ENCODE assay signal across 12 cellular contexts in the genomic region with DNA sequence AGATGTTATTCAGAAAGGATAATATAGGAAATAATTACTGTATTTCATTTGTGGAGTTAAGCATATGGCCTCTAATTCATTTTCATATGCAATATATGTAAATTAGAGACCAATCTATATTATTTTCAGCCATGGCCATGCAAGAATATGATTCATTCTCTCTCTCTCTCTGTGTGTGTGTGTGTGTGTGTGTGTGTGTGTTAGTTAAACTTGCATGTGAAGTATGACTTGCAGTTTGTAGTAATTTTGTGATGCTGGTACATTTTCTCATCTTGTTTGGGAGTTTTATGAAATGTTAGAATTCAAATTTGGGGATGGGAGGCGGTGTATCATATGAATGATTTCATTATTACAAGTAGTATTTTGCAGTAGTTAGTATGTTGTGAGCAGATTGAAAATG.
DNase-seq lines count a peak whose midpoint lies in the region; ATAC-seq and TF ChIP-seq lines count a peak whose summit lies in the region.
"Had no signal": no experiment of that assay in that cellular context is flagged by ENCODE, and none has a peak within 500 bp of the region (broad histone marks: within the 10 kb centered on the region; RNA-seq: fewer than 3 reads in every experiment).

No MANE protein-coding gene starts in this region.

- H3K4me3 Mint-ChIP-seq in activated CD4-positive, alpha-beta T cell treated with anti-CD3 and anti-CD28 coated beads for 36 hours: peak overlapping the region; percentile 43
- H3K4me3 Mint-ChIP-seq in activated naive CD8-positive, alpha-beta T cell treated with anti-CD3 and anti-CD28 coated beads for 36 hours: no peak overlapping the region
- H3K4me3 Mint-ChIP-seq: endodermal cell had no signal

- H3K9me3 Mint-ChIP-seq in activated CD4-positive, alpha-beta T cell treated with anti-CD3 and anti-CD28 coated beads for 36 hours (ENCODE audit: low read depth): no peaks in the 10 kb centered on the region
- no peaks in the 10 kb centered on the region for H3K9me3 Mint-ChIP-seq in activated naive CD8-positive, alpha-beta T cell treated with anti-CD3 and anti-CD28 coated beads for 36 hours

- H3K36me3 Mint-ChIP-seq in activated CD4-positive, alpha-beta T cell treated with anti-CD3 and anti-CD28 coated beads for 36 hours (ENCODE audit: low read depth): peaks cover 45% of the 10 kb centered on the region
- peaks cover 32% of the 10 kb centered on the region for H3K36me3 Mint-ChIP-seq in activated naive CD8-positive, alpha-beta T cell treated with anti-CD3 and anti-CD28 coated beads for 36 hours

- CTCF ChIA-PET in activated CD4-positive, alpha-beta T cell treated with anti-CD3 and anti-CD28 coated beads for 36 hours (lab: Charles Lee): no interaction called here

- DNase-seq in activated CD4-positive, alpha-beta T cell treated with anti-CD3 and anti-CD28 coated beads for 36 hours: no peak
- no peak for DNase-seq in activated CD4-positive, alpha-beta T cell treated with anti-CD3 and anti-CD28 coated beads, Interleukin-2, amount 50 U/mL, for 4 hours
- peak; percentile 32 for DNase-seq in HCEC 1CT
- no peak for DNase-seq in activated naive CD8-positive, alpha-beta T cell treated with anti-CD3 and anti-CD28 coated beads for 36 hours
- peak; percentile 50 for DNase-seq in fibroblast of the aortic adventitia (ENCODE audit: low read depth)
- no peak for DNase-seq in NCI-H2081 (lab: John Stamatoyannopoulos, UW)
- DNase-seq in NCI-H345 (lab: John Stamatoyannopoulos, UW): no peak
- DNase-seq: adrenal gland, endodermal cell, SIG-M5 had no signal

- peak overlapping the region; percentile 75 for H3K27ac Mint-ChIP-seq in activated CD4-positive, alpha-beta T cell treated with anti-CD3 and anti-CD28 coated beads for 36 hours
- H3K27ac Mint-ChIP-seq in activated naive CD8-positive, alpha-beta T cell treated with anti-CD3 and anti-CD28 coated beads for 36 hours: peak overlapping the region; percentile 51
- H3K27ac Mint-ChIP-seq: endodermal cell had no signal

- H3K4me1 Mint-ChIP-seq in activated CD4-positive, alpha-beta T cell treated with anti-CD3 and anti-CD28 coated beads for 36 hours: peaks cover 95% of the 10 kb centered on the region
- peaks cover 77% of the 10 kb centered on the region for H3K4me1 Mint-ChIP-seq in activated naive CD8-positive, alpha-beta T cell treated with anti-CD3 and anti-CD28 coated beads for 36 hours

- POLR2A ChIA-PET in activated CD4-positive, alpha-beta T cell treated with anti-CD3 and anti-CD28 coated beads for 36 hours (lab: Charles Lee): no interaction called here

- TF ChIP-seq CTCF in fibroblast of the aortic adventitia (IDR thresholded peaks at IDR 0.05; ENCODE audit: insufficient read depth, low read length): no peak

- H3K4me3 ChIP-seq in fibroblast of the aortic adventitia (ENCODE audit: low read depth, low read length): no peak overlapping the region
- H3K4me3 ChIP-seq: adrenal gland had no signal

- intact Hi-C loops in activated CD4-positive, alpha-beta T cell treated with anti-CD3 and anti-CD28 coated beads for 36 hours (cut with DNase I, micrococcal nuclease): no loop called here

- ATAC-seq in activated CD4-positive, alpha-beta T cell treated with anti-CD3 and anti-CD28 coated beads for 36 hours: no peak
- ATAC-seq in HG03139 (IDR thresholded peaks at IDR 0.05; ENCODE audit: unreplicated experiment): no peak
- ATAC-seq: HCT116 had no signal

- no peaks in the 10 kb centered on the region for H3K27me3 Mint-ChIP-seq in activated CD4-positive, alpha-beta T cell treated with anti-CD3 and anti-CD28 coated beads for 36 hours
- no peaks in the 10 kb centered on the region for H3K27me3 Mint-ChIP-seq in activated naive CD8-positive, alpha-beta T cell treated with anti-CD3 and anti-CD28 coated beads for 36 hours

Comparison
In these comparisons a context has a peak if more than half of its experiments do, and no peak if none do; other contexts are left out.
1. DNase-seq: peak in HCEC 1CT (single experiment) and fibroblast of the aortic adventitia (single experiment); none in activated CD4-positive, alpha-beta T cell treated with anti-CD3 and anti-CD28 coated beads for 36 hours (single experiment), activated CD4-positive, alpha-beta T cell treated with anti-CD3 and anti-CD28 coated beads, Interleukin-2, amount 50 U/mL, for 4 hours (0 of 2), activated naive CD8-positive, alpha-beta T cell treated with anti-CD3 and anti-CD28 coated beads for 36 hours (single experiment), NCI-H2081 (0 of 2) and NCI-H345 (single experiment).